22 cellular contexts compared by ENCODE assay signal in genomic region chr14:76997257-76997970, GRCh38. TPM values are rescaled to one million over a fixed set of nuclear protein-coding genes. Genes with fewer than 3 reads are reported as not detected.
DNase-seq lines count a peak whose midpoint lies in the region; ATAC-seq and TF ChIP-seq lines count a peak whose summit lies in the region.
"Had no signal": no experiment of that assay in that cellular context is flagged by ENCODE, and none has a peak within 500 bp of the region (broad histone marks: within the 10 kb centered on the region; RNA-seq: fewer than 3 reads in every experiment).

No MANE protein-coding gene starts in this region.

- no peak for TF ChIP-seq POLR2A in spleen (IDR thresholded peaks at IDR 0.05)

- H3K4me3 ChIP-seq in hepatocyte (no peak overlapping the region), spleen (no peak overlapping the region)

- H3K4me1 ChIP-seq in hepatocyte (ENCODE audit: insufficient read depth) (peaks cover 56% of the 10 kb centered on the region), spleen (peaks cover 8 to 46% (median 24%) of the 10 kb centered on the region in 6 donors)

- H3K9me3 ChIP-seq in hepatocyte (ENCODE audit: low read depth) (no peaks in the 10 kb centered on the region), spleen (no peaks in the 10 kb centered on the region)

- POLR2A ChIA-PET in activated naive CD8-positive, alpha-beta T cell treated with anti-CD3 and anti-CD28 coated beads, Interleukin-2, amount 10 ng/mL, durations not matched to agents 7 days and 5 days (lab: Charles Lee) = interaction anchor here (1.1 to 2.4 kb wide), 2 partner anchors 10 to 42 kb away, joined by 3 to 6 read pairs; no protein-coding TSS in a partner anchor

- H3K27ac ChIP-seq in hepatocyte (peak overlapping the region; percentile 97), spleen (no peak overlapping the region)

- H3K4me2 ChIP-seq in hepatocyte = no peak overlapping the region

- no peak for ATAC-seq in activated naive CD8-positive, alpha-beta T cell treated with anti-CD3 and anti-CD28 coated beads, Interleukin-2, amount 10 ng/mL, durations not matched to agents 7 days and 5 days (ENCODE audit: low read depth)
- ATAC-seq in GM18867 (IDR thresholded peaks at IDR 0.05; ENCODE audit: unreplicated experiment) (no peak), HG03108 (IDR thresholded peaks at IDR 0.05; ENCODE audit: unreplicated experiment) (no peak)
- ATAC-seq: activated T-cell treated with anti-CD3 and anti-CD28 coated beads, Interleukin-2, amount 50 U/mL, for 72 hours; left ventricle myocardium superior; naive thymus-derived CD8-positive, alpha-beta T cell; Panc1 had no signal

- H3K4me3 Mint-ChIP-seq in activated naive CD8-positive, alpha-beta T cell treated with anti-CD3 and anti-CD28 coated beads, Interleukin-2, amount 10 ng/mL, durations not matched to agents 7 days and 5 days = no peak overlapping the region
- H3K4me3 Mint-ChIP-seq in activated naive CD8-positive, alpha-beta T cell treated with anti-CD3 and anti-CD28 coated beads for 36 hours = no peak overlapping the region
- H3K4me3 Mint-ChIP-seq: activated CD4-positive, alpha-beta memory T cell treated with anti-CD3 and anti-CD28 coated beads, Interleukin-2, amount 10 ng/mL, durations not matched to agents 7 days and 5 days; activated T-cell treated with anti-CD3 and anti-CD28 coated beads, Interleukin-2, amount 50 U/mL, for 72 hours; central memory CD8-positive, alpha-beta T cell; naive thymus-derived CD8-positive, alpha-beta T cell; stimulated activated naive CD8-positive, alpha-beta T cell treated with anti-CD3 and anti-CD28 coated beads, Interleukin-15, Interleukin-2, amounts not matched to agents 100 ng/mL and 50 ng/mL, for 24 hours had no signal

- DNase-seq in activated naive CD8-positive, alpha-beta T cell treated with anti-CD3 and anti-CD28 coated beads, Interleukin-2, amount 10 ng/mL, durations not matched to agents 7 days and 5 days = no peak
- no peak for DNase-seq in activated naive CD8-positive, alpha-beta T cell treated with anti-CD3 and anti-CD28 coated beads for 36 hours
- DNase-seq in SK-MEL-5 (ENCODE audit: low read depth, low spot score) (peak; percentile 40), hepatocyte (ENCODE audit: low spot score) (no peak), dermis blood vessel endothelial cell (no peak), spleen (no peak)
- DNase-seq: activated CD4-positive, alpha-beta memory T cell treated with anti-CD3 and anti-CD28 coated beads, Interleukin-2, amount 10 ng/mL, durations not matched to agents 7 days and 5 days; activated T-cell treated with anti-CD3 and anti-CD28 coated beads, Interleukin-2, amount 50 U/mL, for 72 hours; COR-L47; effector memory CD4-positive, alpha-beta T cell; Kasumi-1; left ventricle myocardium superior; naive thymus-derived CD8-positive, alpha-beta T cell; NCI-H146; NCI-H510A; stimulated activated CD4-positive, alpha-beta T cell treated with anti-CD3 and anti-CD28 coated beads, Interleukin-12 subunit alpha, Interleukin-12 subunit beta, amount 100 ng/mL, for 4 hours had no signal

- 78% methylated on average over 6 of the region's 6 CpGs for WGBS in hepatocyte (ENCODE audit: low lambda C conversion rate, missing lambda C conversion rate)
- WGBS in spleen, 5 donors = 73 to 86% (median 81%) methylated on average over 6 of the region's 6 CpGs

- H3K4me1 Mint-ChIP-seq in activated naive CD8-positive, alpha-beta T cell treated with anti-CD3 and anti-CD28 coated beads, Interleukin-2, amount 10 ng/mL, durations not matched to agents 7 days and 5 days = peaks cover 16% of the 10 kb centered on the region
- H3K4me1 Mint-ChIP-seq in activated naive CD8-positive, alpha-beta T cell treated with anti-CD3 and anti-CD28 coated beads for 36 hours = peaks cover 32% of the 10 kb centered on the region
- H3K4me1 Mint-ChIP-seq: central memory CD8-positive, alpha-beta T cell had no signal

- H4K20me1 ChIP-seq in hepatocyte (ENCODE audit: insufficient read depth, poor library complexity, severe bottlenecking) = no peaks in the 10 kb centered on the region

- H3K79me2 ChIP-seq in hepatocyte = no peaks in the 10 kb centered on the region

- TF ChIP-seq CTCF in hepatocyte (IDR thresholded peaks at IDR 0.05; ENCODE audit: poor library complexity) = no peak
- no peak for TF ChIP-seq CTCF in spleen (IDR thresholded peaks at IDR 0.05 in 8 of 11, conservative IDR thresholded peaks at IDR 0.05 in 3 of 11)

- no peaks in the 10 kb centered on the region for H3K27me3 Mint-ChIP-seq in activated naive CD8-positive, alpha-beta T cell treated with anti-CD3 and anti-CD28 coated beads, Interleukin-2, amount 10 ng/mL, durations not matched to agents 7 days and 5 days
- no peaks in the 10 kb centered on the region for H3K27me3 Mint-ChIP-seq in activated naive CD8-positive, alpha-beta T cell treated with anti-CD3 and anti-CD28 coated beads for 36 hours
- H3K27me3 Mint-ChIP-seq: central memory CD8-positive, alpha-beta T cell; progenitor cell of endocrine pancreas; stimulated activated naive CD8-positive, alpha-beta T cell treated with anti-CD3 and anti-CD28 coated beads, Interleukin-15, Interleukin-2, amounts not matched to agents 100 ng/mL and 50 ng/mL, for 24 hours had no signal

- H3K27ac Mint-ChIP-seq in activated naive CD8-positive, alpha-beta T cell treated with anti-CD3 and anti-CD28 coated beads, Interleukin-2, amount 10 ng/mL, durations not matched to agents 7 days and 5 days = peak overlapping the region; percentile 15
- no peak overlapping the region for H3K27ac Mint-ChIP-seq in activated naive CD8-positive, alpha-beta T cell treated with anti-CD3 and anti-CD28 coated beads for 36 hours
- H3K27ac Mint-ChIP-seq: activated CD4-positive, alpha-beta memory T cell treated with anti-CD3 and anti-CD28 coated beads, Interleukin-2, amount 10 ng/mL, durations not matched to agents 7 days and 5 days; activated T-cell treated with anti-CD3 and anti-CD28 coated beads, Interleukin-2, amount 50 U/mL, for 72 hours; progenitor cell of endocrine pancreas; stimulated activated naive CD8-positive, alpha-beta T cell treated with anti-CD3 and anti-CD28 coated beads, Interleukin-15, Interleukin-2, amounts not matched to agents 100 ng/mL and 50 ng/mL, for 24 hours had no signal

- H3K36me3 ChIP-seq in hepatocyte (replicated peaks; ENCODE audit: insufficient read depth, low read depth) (no peaks in the 10 kb centered on the region), spleen (no peaks in the 10 kb centered on the region)

- H3K36me3 Mint-ChIP-seq in activated naive CD8-positive, alpha-beta T cell treated with anti-CD3 and anti-CD28 coated beads, Interleukin-2, amount 10 ng/mL, durations not matched to agents 7 days and 5 days = no peaks in the 10 kb centered on the region
- H3K36me3 Mint-ChIP-seq in activated naive CD8-positive, alpha-beta T cell treated with anti-CD3 and anti-CD28 coated beads for 36 hours = no peaks in the 10 kb centered on the region
- H3K36me3 Mint-ChIP-seq: naive thymus-derived CD8-positive, alpha-beta T cell had no signal

- H3K9me2 ChIP-seq in hepatocyte (replicated peaks; ENCODE audit: insufficient read depth) = no peaks in the 10 kb centered on the region

- H3K27me3 ChIP-seq in hepatocyte (no peaks in the 10 kb centered on the region), spleen (replicated peaks in 1 of 7) (no peaks in the 10 kb centered on the region)

- intact Hi-C loops in spleen (cut with DNase I; ENCODE audit: low total_unique reads) = no loop called here

- in situ Hi-C loops in SK-MEL-5 (cut with HindIII; ENCODE audit: low pct_unique_long_range_greater_than_20kb, low sequenced_read_pairs) = no loop called here

- no peaks in the 10 kb centered on the region for H3K9me3 Mint-ChIP-seq in activated naive CD8-positive, alpha-beta T cell treated with anti-CD3 and anti-CD28 coated beads, Interleukin-2, amount 10 ng/mL, durations not matched to agents 7 days and 5 days
- H3K9me3 Mint-ChIP-seq in activated naive CD8-positive, alpha-beta T cell treated with anti-CD3 and anti-CD28 coated beads for 36 hours = no peaks in the 10 kb centered on the region
- H3K9me3 Mint-ChIP-seq: activated CD4-positive, alpha-beta memory T cell treated with anti-CD3 and anti-CD28 coated beads, Interleukin-2, amount 10 ng/mL, durations not matched to agents 7 days and 5 days; activated T-cell treated with anti-CD3 and anti-CD28 coated beads, Interleukin-2, amount 50 U/mL, for 72 hours; central memory CD8-positive, alpha-beta T cell; stimulated activated naive CD8-positive, alpha-beta T cell treated with anti-CD3 and anti-CD28 coated beads, Interleukin-15, Interleukin-2, amounts not matched to agents 100 ng/mL and 50 ng/mL, for 24 hours had no signal

- no peak overlapping the region for H2AFZ ChIP-seq in hepatocyte

RNA-seq across cellular contexts. Expression of gene IRF2BPL, which starts 31.1 kb away (rescaled TPM):
- 10 to 100 TPM; 38.5 to 41.0 TPM for total RNA-seq in activated naive CD8-positive, alpha-beta T cell treated with anti-CD3 and anti-CD28 coated beads, Interleukin-2, amount 10 ng/mL, durations not matched to agents 7 days and 5 days
- total RNA-seq in activated naive CD8-positive, alpha-beta T cell treated with anti-CD3 and anti-CD28 coated beads for 36 hours = 10 to 100 TPM; 34.8 to 36.2 TPM
- total RNA-seq in SK-MEL-5 (2014; rRNA removed; shearing (Covaris generic)) = 27.2 and 28.7 TPM in 2 replicates
- polyA plus RNA-seq in SK-MEL-5 (2015; cell fraction: cytosol; rRNA removed) = 52.2 and 59.2 TPM in 2 replicates
- 9.7 and 12.2 TPM in 2 replicates for polyA plus RNA-seq in SK-MEL-5 (2015; cell fraction: nucleus; rRNA removed)
- total RNA-seq in hepatocyte (26.8 and 34.5 TPM in 2 replicates), dermis blood vessel endothelial cell (11.6 and 17.9 TPM in 2 replicates), spleen (10 to 100 TPM; 38.2 to 62.7 (median 47.7) TPM)
- polyA plus RNA-seq in hepatocyte (38.9 and 52.1 TPM in 2 replicates), spleen (10 to 100 TPM in 1 of 3 donors, 1 to 10 TPM in 2; 4.1 to 15.8 (median 6.3) TPM)
